Comparison of ENCODE assay signal across 8 cellular contexts in the genomic region with DNA sequence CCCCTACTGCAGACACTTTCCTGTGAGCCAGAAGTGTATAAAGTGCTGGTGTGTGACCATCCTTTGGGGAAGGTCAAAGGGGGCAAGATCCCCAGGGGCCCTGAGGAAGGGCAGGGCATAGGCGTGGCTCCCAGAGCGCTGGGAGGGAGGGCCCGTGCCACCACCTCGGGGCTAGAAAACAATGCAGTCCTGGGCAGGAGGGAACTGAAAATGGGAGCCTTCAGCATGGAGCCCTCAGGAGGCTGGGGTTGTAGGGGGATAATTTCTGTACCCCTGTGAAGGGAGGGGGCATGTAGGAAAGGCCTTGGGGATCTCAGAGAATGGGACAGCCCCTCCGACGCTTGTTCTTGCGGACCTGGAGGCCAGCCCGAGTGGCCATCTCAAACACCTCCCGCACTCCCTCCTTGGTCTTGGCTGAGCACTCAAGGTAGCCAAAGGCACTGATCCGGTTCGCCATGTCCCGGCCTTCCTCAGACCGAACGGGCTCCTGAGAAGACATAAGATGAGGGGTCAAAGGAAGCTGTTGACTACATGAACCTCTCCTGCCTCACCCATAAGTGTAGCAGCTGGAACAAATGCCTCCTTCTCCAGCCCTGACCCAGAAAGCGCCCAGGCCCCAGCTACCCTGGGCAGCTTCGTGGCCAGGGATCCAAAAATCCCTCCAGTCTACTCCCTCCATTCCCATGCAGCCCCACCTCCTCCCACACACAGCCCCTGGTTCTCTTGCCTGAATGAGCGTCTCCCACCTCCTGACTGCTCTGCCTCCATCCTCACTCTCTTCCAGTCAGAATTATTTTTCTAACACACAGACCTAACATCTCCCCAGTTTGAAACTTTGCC. TPM values are rescaled to one million over a fixed set of nuclear protein-coding genes. Genes with fewer than 3 reads are reported as not detected.
DNase-seq lines count a peak whose midpoint lies in the region; ATAC-seq and TF ChIP-seq lines count a peak whose summit lies in the region.

No MANE protein-coding gene starts in this region.

- DNase-seq in CD1c-positive myeloid dendritic cell (ENCODE audit: extremely low spot score) = peak; percentile 33
- no peak for DNase-seq in Panc1 (ENCODE audit: low read depth, low spot score)
- no peak for DNase-seq in epithelial cell of prostate (ENCODE audit: low read depth, low spot score)
- no peak for DNase-seq in DMS153 (lab: John Stamatoyannopoulos, UW)
- DNase-seq in SHP77 (lab: John Stamatoyannopoulos, UW) = no peak

- CTCF ChIA-PET in Panc1 (lab: Charles Lee) = no interaction called here

- intact Hi-C loops in Panc1 (cut with micrococcal nuclease; ENCODE audit: unreplicated experiment) = no loop called here

- H2AFZ ChIP-seq in parathyroid adenoma = no peak overlapping the region

- H3K9ac ChIP-seq in parathyroid adenoma = no peak overlapping the region

- in situ Hi-C loops in Panc1 (cut with HindIII; ENCODE audit: low pct_unique_long_range_greater_than_20kb, low sequenced_read_pairs) = no loop called here

- H3K79me2 ChIP-seq in parathyroid adenoma = peaks cover under 1% of the 10 kb centered on the region

- H3K27me3 ChIP-seq in Panc1 (ENCODE audit: control insufficient read depth, insufficient read depth, low read length) (no peaks in the 10 kb centered on the region), parathyroid adenoma (ENCODE audit: control insufficient read depth, insufficient read depth, low read length) (no peaks in the 10 kb centered on the region)

- TF ChIP-seq CTCF in Panc1 (IDR thresholded peaks at IDR 0.05) (no peak), parathyroid adenoma (IDR thresholded peaks at IDR 0.05) (no peak)

- H3K4me1 ChIP-seq in Panc1 (ENCODE audit: control insufficient read depth, insufficient read depth, low read length) (peaks cover 57% of the 10 kb centered on the region), parathyroid adenoma (peaks cover 44% of the 10 kb centered on the region)

- H3K4me3 ChIP-seq in Panc1 (ENCODE audit: low read depth in 2 of 2, low read length in 2 of 2) = no peak overlapping the region
- H3K4me3 ChIP-seq in parathyroid adenoma (ENCODE audit: low read depth, low read length) = peak overlapping the region; percentile 13

- H3K27ac ChIP-seq in Panc1 (ENCODE audit: low read length) (peak overlapping the region; percentile 66), epithelial cell of prostate (peak overlapping the region; percentile 93), parathyroid adenoma (peak overlapping the region; percentile 98)

- H3K36me3 ChIP-seq in Panc1 (ENCODE audit: control insufficient read depth, insufficient read depth, low read length) (peaks cover 2% of the 10 kb centered on the region), parathyroid adenoma (ENCODE audit: control insufficient read depth, insufficient read depth, low read length) (no peaks in the 10 kb centered on the region)

- H3K9me3 ChIP-seq in Panc1 (ENCODE audit: control insufficient read depth, insufficient read depth, low read depth, low read length) = no peaks in the 10 kb centered on the region
- no peaks in the 10 kb centered on the region for H3K9me3 ChIP-seq in parathyroid adenoma (ENCODE audit: control insufficient read depth, low read length)

- POLR2A ChIA-PET in Panc1 (lab: Charles Lee) = no interaction called here

- BruUV-seq in Panc1 (replicated peaks; lab: Mats Ljungman, UMichigan) = TSS peak; percentile 45

- H3K4me2 ChIP-seq in parathyroid adenoma (ENCODE audit: low read length) = peak overlapping the region; percentile 25

- ATAC-seq in Panc1 (no peak; the same call in 1 of the 2 replicates), HG02938 (IDR thresholded peaks at IDR 0.05; ENCODE audit: unreplicated experiment) (no peak), GM18873 (IDR thresholded peaks at IDR 0.05; ENCODE audit: low FRiP score, unreplicated experiment) (no peak)

RNA-seq across cellular contexts. Expression of a gene that starts 5.5 kb away (rescaled TPM):
- total RNA-seq in Panc1 (2021; ENCODE audit: unreplicated experiment) = 197 TPM
- polyA plus RNA-seq in Panc1 (2012; ENCODE audit: insufficient read length) = 427 TPM

RNA-seq across cellular contexts. Expression of a gene that starts 13.7 kb away (rescaled TPM):
- total RNA-seq in Panc1 (2021; ENCODE audit: unreplicated experiment) = 0.51 TPM
- 0.91 TPM for polyA plus RNA-seq in Panc1 (2012; ENCODE audit: insufficient read length)

RNA-seq across cellular contexts. Expression of a gene that starts 27.0 kb away (rescaled TPM):
- total RNA-seq in Panc1 (2021; ENCODE audit: unreplicated experiment) = 106 TPM
- polyA plus RNA-seq in Panc1 (2012; ENCODE audit: insufficient read length) = 88.0 TPM
